In the genomic region with DNA sequence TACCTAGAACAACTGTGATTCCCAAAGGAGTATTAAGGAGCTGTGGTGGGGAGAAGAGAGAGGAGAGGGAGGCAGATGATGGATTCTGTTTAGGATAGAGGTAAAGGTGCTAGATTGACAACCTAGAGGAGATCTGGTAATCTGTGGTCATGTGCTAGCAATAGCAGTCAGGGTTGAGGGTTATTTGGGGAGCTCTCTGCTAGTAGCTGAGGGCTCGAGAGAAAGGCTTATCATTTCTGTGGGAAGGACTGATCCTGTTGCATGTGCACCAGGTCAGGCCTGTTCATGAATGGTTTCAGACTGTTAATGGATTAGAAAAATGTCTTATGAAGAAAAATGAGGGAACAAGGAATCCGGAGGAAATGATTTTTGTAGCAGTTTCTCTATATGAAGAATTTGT, we compare ENCODE assay signal across 30 cellular contexts.
A peak's percentile ranks its signal among the peaks of the same experiment; 100 is the strongest.
DNase-seq lines count a peak whose midpoint lies in the region; ATAC-seq, FAIRE-seq and TF ChIP-seq lines count a peak whose summit lies in the region.
"Had no signal": no experiment of that assay in that cellular context is flagged by ENCODE, and none has a peak within 500 bp of the region (broad histone marks: within the 10 kb centered on the region; RNA-seq: fewer than 3 reads in every experiment).

No MANE protein-coding gene starts in this region.

- intact Hi-C loops in CD4-positive, alpha-beta T cell (cut with DNase I, micrococcal nuclease): loop anchor here in 1 of 2 experiments (5.0 kb wide), 1 partner anchor 109 kb away; the partner anchor contains the start of gene ASCC2

- H3K27me3 ChIP-seq in CD4-positive, alpha-beta T cell (ENCODE audit: control insufficient read depth, insufficient read depth, low read length): no peaks in the 10 kb centered on the region
- H3K27me3 ChIP-seq: body of pancreas, gastroesophageal sphincter, thyroid gland, vagina had no signal

- peak overlapping the region; percentile 2 for H3K27ac Mint-ChIP-seq in CD4-positive, alpha-beta T cell
- H3K27ac Mint-ChIP-seq in WTC11: peak overlapping the region; percentile 64
- H3K27ac Mint-ChIP-seq: activated T-cell treated with anti-CD3 and anti-CD28 coated beads, Interleukin-2, amount 50 U/mL, for 72 hours had no signal

- no peaks in the 10 kb centered on the region for H3K27me3 Mint-ChIP-seq in CD4-positive, alpha-beta T cell
- no peaks in the 10 kb centered on the region for H3K27me3 Mint-ChIP-seq in WTC11 (ENCODE audit: low read depth)

- peaks cover 70% of the 10 kb centered on the region for H3K4me1 Mint-ChIP-seq in CD4-positive, alpha-beta T cell (ENCODE audit: low read depth)
- peaks cover 48% of the 10 kb centered on the region for H3K4me1 Mint-ChIP-seq in WTC11

- H3K4me3 Mint-ChIP-seq in CD4-positive, alpha-beta T cell: no peak overlapping the region
- no peak overlapping the region for H3K4me3 Mint-ChIP-seq in WTC11
- H3K4me3 Mint-ChIP-seq: activated T-cell treated with anti-CD3 and anti-CD28 coated beads, Interleukin-2, amount 50 U/mL, for 72 hours had no signal

- TF ChIP-seq POLR2A in GM12892 (IDR thresholded peaks at IDR 0.05; ENCODE audit: low read depth, low read length): no peak

- no peak overlapping the region for H3K27ac ChIP-seq in CD4-positive, alpha-beta T cell (ENCODE audit: low read depth, low read length)
- H3K27ac ChIP-seq: body of pancreas, gastroesophageal sphincter, thyroid gland, vagina had no signal

- FAIRE-seq in GM12892 (lab: Jason Lieb, UNC): peak; percentile 66
- no peak for FAIRE-seq in GM19239 (lab: Jason Lieb, UNC)
- FAIRE-seq: endothelial cell of umbilical vein, GM12891, RCC 7860 had no signal

- peaks cover 3% of the 10 kb centered on the region for H3K9me3 Mint-ChIP-seq in CD4-positive, alpha-beta T cell
- peaks cover 17% of the 10 kb centered on the region for H3K9me3 Mint-ChIP-seq in WTC11

- CTCF ChIA-PET in CD4-positive, alpha-beta T cell (lab: Charles Lee): no interaction called here
- CTCF ChIA-PET in WTC11 (lab: Charles Lee): interaction anchor here (1.4 to 1.9 kb wide), 2 partner anchors 59 to 257 kb away, joined by 4 to 6 read pairs; no protein-coding TSS in a partner anchor

- ATAC-seq in CD4-positive, alpha-beta T cell (ENCODE audit: poor library complexity): no peak
- ATAC-seq in WTC11: no peak; the same call in 1 of the 2 replicates
- ATAC-seq: activated CD4-positive, CD25-positive, alpha-beta regulatory T cell treated with anti-CD3 and anti-CD28 coated beads, Interleukin-2, amount 50 U/mL, for 24 hours; activated T-cell treated with anti-CD3 and anti-CD28 coated beads, Interleukin-2, amount 50 U/mL, for 72 hours; body of pancreas; gastroesophageal sphincter; left lobe of liver; sciatic nerve had no signal

- H3K36me3 Mint-ChIP-seq in CD4-positive, alpha-beta T cell (ENCODE audit: low read depth): peaks cover under 1% of the 10 kb centered on the region
- H3K36me3 Mint-ChIP-seq in WTC11: peaks cover 24% of the 10 kb centered on the region

- DNase-seq in CD4-positive, alpha-beta T cell: no peak
- no peak for DNase-seq in GM12892 (ENCODE audit: insufficient read length)
- no peak for DNase-seq in WTC11 (ENCODE audit: low spot score)
- DNase-seq in iPS-NIHi7 (ENCODE audit: extremely low spot score): peak; percentile 10
- DNase-seq in GM19239 (ENCODE audit: insufficient read length, low spot score): no peak
- DNase-seq in HK-2 (ENCODE audit: unreplicated experiment): no peak
- DNase-seq in AML-193 (lab: John Stamatoyannopoulos, UW): no peak
- DNase-seq: activated CD4-positive, alpha-beta T cell treated with anti-CD3 and anti-CD28 coated beads, Interleukin-2, amount 50 U/mL, for 48 hours; activated naive CD4-positive, alpha-beta T cell treated with Interleukin-2 at 50 U/mL for 16 hours; activated T-cell treated with anti-CD3 and anti-CD28 coated beads, Interleukin-2, amount 50 U/mL, for 72 hours; body of pancreas; DMS153; HCEC 1CT; hypothalamus; mesendoderm; NCI-H1417 treated with DMSO at 0.1 percent for 48 hours; NCI-H2029 treated with DMSO at 0.1 percent for 48 hours; NCI-H226; NCI-H69; stimulated activated CD4-positive, alpha-beta T cell treated with anti-CD3 and anti-CD28 coated beads, Interleukin-12 subunit alpha, Interleukin-12 subunit beta, amount 100 ng/mL, for 4 hours; stimulated activated CD4-positive, alpha-beta T cell treated with anti-CD3 and anti-CD28 coated beads, Interleukin-2, amount 100 ng/mL, for 48 hours; thyroid gland had no signal

- TF ChIP-seq CTCF in CD4-positive, alpha-beta T cell (IDR thresholded peaks at IDR 0.05): no peak
- TF ChIP-seq CTCF in WTC11 (IDR thresholded peaks at IDR 0.05): no peak

- no peaks in the 10 kb centered on the region for H3K9me3 ChIP-seq in CD4-positive, alpha-beta T cell (ENCODE audit: control insufficient read depth, low read length)
- H3K9me3 ChIP-seq: body of pancreas, gastroesophageal sphincter, thyroid gland, vagina had no signal

- POLR2A ChIA-PET in CD4-positive, alpha-beta T cell (lab: Charles Lee): no interaction called here
- POLR2A ChIA-PET in WTC11 (lab: Charles Lee): interaction anchor here (0.6 kb wide), 1 partner anchor 1400 kb away, joined by 5 read pairs; the partner anchor contains the start of gene PATZ1

TF ChIP-seq in WTC11, 78 proteins besides CTCF, POLR2A, EP300 and RAD21:
- TF ChIP-seq TP53 (CRISPR knock-in tag; IDR thresholded peaks at IDR 0.05) (no peak), NFE2L1 (CRISPR knock-in tag; IDR thresholded peaks at IDR 0.05) (no peak), ZNF396 (CRISPR knock-in tag; IDR thresholded peaks at IDR 0.05; ENCODE audit: borderline replicate concordance) (no peak)
- TF ChIP-seq, protein P1, sequence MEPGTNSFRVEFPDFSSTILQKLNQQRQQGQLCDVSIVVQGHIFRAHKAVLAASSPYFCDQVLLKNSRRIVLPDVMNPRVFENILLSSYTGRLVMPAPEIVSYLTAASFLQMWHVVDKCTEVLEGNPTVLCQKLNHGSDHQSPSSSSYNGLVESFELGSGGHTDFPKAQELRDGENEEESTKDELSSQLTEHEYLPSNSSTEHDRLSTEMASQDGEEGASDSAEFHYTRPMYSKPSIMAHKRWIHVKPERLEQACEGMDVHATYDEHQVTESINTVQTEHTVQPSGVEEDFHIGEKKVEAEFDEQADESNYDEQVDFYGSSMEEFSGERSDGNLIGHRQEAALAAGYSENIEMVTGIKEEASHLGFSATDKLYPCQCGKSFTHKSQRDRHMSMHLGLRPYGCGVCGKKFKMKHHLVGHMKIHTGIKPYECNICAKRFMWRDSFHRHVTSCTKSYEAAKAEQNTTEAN (CRISPR knock-in tag; IDR thresholded peaks at IDR 0.05): no peak
- TF ChIP-seq, protein P2, sequence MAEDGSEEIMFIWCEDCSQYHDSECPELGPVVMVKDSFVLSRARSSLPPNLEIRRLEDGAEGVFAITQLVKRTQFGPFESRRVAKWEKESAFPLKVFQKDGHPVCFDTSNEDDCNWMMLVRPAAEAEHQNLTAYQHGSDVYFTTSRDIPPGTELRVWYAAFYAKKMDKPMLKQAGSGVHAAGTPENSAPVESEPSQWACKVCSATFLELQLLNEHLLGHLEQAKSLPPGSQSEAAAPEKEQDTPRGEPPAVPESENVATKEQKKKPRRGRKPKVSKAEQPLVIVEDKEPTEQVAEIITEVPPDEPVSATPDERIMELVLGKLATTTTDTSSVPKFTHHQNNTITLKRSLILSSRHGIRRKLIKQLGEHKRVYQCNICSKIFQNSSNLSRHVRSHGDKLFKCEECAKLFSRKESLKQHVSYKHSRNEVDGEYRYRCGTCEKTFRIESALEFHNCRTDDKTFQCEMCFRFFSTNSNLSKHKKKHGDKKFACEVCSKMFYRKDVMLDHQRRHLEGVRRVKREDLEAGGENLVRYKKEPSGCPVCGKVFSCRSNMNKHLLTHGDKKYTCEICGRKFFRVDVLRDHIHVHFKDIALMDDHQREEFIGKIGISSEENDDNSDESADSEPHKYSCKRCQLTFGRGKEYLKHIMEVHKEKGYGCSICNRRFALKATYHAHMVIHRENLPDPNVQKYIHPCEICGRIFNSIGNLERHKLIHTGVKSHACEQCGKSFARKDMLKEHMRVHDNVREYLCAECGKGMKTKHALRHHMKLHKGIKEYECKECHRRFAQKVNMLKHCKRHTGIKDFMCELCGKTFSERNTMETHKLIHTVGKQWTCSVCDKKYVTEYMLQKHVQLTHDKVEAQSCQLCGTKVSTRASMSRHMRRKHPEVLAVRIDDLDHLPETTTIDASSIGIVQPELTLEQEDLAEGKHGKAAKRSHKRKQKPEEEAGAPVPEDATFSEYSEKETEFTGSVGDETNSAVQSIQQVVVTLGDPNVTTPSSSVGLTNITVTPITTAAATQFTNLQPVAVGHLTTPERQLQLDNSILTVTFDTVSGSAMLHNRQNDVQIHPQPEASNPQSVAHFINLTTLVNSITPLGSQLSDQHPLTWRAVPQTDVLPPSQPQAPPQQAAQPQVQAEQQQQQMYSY (CRISPR knock-in tag; IDR thresholded peaks at IDR 0.05): no peak
